ENCODE assay signal across 23 cellular contexts in the genomic region with DNA sequence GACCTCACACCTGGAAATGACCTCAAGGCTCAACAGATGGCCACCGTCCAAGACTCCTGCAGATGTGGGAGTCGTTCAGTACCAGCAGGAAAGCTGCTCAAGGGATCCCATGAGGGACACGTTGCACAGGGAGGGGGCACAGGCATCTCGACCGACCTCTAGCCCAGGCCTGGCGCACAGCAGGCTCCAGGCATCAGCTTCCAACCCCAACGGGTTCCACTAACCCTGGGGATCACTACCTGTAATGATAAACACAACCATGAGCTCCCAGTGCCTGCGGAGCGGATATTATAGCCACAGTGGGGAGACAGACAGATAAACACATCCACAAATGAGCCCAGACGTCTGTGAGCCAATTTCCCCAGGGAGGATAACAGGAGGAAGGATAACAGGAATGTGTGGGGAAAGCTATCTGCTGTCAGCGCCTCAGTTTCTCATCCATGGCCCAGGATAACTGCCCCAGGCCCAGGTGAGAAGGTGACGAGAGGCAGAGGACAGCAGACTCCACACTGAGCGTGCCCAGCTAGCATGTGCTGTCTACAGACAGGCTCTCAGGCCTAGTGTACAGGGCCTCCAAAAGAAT. TPM values are rescaled to one million over a fixed set of nuclear protein-coding genes. Genes with fewer than 3 reads are reported as not detected.
"Had no signal": no experiment of that assay in that cellular context is flagged by ENCODE, and none has a peak within 500 bp of the region (broad histone marks: within the 10 kb centered on the region; RNA-seq: fewer than 3 reads in every experiment).

No MANE protein-coding gene starts in this region.

- DNase-seq: activated CD4-positive, alpha-beta T cell treated with anti-CD3 and anti-CD28 coated beads for 4 hours; activated CD4-positive, alpha-beta T cell treated with anti-CD3 and anti-CD28 coated beads, Interleukin-2, amount 50 U/mL, for 48 hours; activated CD4-positive, CD25-positive, alpha-beta regulatory T cell; activated effector memory CD4-positive, alpha-beta T cell treated with anti-CD3 and anti-CD28 coated beads, Interleukin-2, amount 50 U/mL, for 16 hours; activated naive CD4-positive, alpha-beta T cell treated with anti-CD3 and anti-CD28 coated beads, Interleukin-2, amount 50 U/mL, for 16 hours; activated naive CD8-positive, alpha-beta T cell treated with anti-CD3 and anti-CD28 coated beads, Interleukin-2, amount 50 U/mL, for 24 hours; activated T-cell treated with anti-CD3 and anti-CD28 coated beads for 4 hours; body of pancreas; effector CD4-positive, alpha-beta T cell; kidney; right lobe of liver; stimulated activated CD4-positive, alpha-beta T cell treated with anti-CD3 and anti-CD28 coated beads, Interleukin-2, amount 100 ng/mL, for 24 hours; stomach; T1000; transverse colon had no signal

- H3K36me3 ChIP-seq: suprapubic skin, transverse colon had no signal

- H3K9me3 Mint-ChIP-seq: activated naive CD8-positive, alpha-beta T cell treated with anti-CD3 and anti-CD28 coated beads, Interleukin-2, amount 50 U/mL, for 24 hours; dendritic cell treated with granulocyte-macrophage colony-stimulating factor and Interleukin-4, amounts not matched to agents 40 ng/mL and 50 ng/mL, for 4 days; nephron; stimulated activated effector memory CD8-positive, alpha-beta T cell treated with anti-CD3 and anti-CD28 coated beads, Interleukin-12 subunit alpha, Interleukin-12 subunit beta, amount 100 ng/mL, for 72 hours; T-helper 1 cell treated with Interleukin-12 subunit alpha and Interleukin-12 subunit beta and Interleukin-4 antibody, amounts not matched to agents 30 μg/mL and 1 μg/mL, for 36 hours had no signal

- H3K4me3 ChIP-seq: body of pancreas, lung, right lobe of liver, skin epidermis, stomach, suprapubic skin, transverse colon had no signal

- H3K4me1 ChIP-seq: body of pancreas, stomach, suprapubic skin, transverse colon had no signal

- H3K27ac ChIP-seq: body of pancreas, right lobe of liver, skin epidermis, stomach, suprapubic skin, transverse colon had no signal

- H3K9me3 ChIP-seq: body of pancreas, right lobe of liver, suprapubic skin, transverse colon had no signal

- H3K4me1 Mint-ChIP-seq: nephron had no signal

- ATAC-seq: activated naive CD8-positive, alpha-beta T cell treated with anti-CD3 and anti-CD28 coated beads, Interleukin-2, amount 50 U/mL, for 24 hours; body of pancreas; right lobe of liver; stimulated activated effector memory CD8-positive, alpha-beta T cell treated with anti-CD3 and anti-CD28 coated beads, Interleukin-12 subunit alpha, Interleukin-12 subunit beta, amount 100 ng/mL, for 72 hours had no signal

- H3K27me3 ChIP-seq: body of pancreas, right lobe of liver, stomach, suprapubic skin, transverse colon had no signal

- H3K27ac Mint-ChIP-seq: activated naive CD8-positive, alpha-beta T cell treated with anti-CD3 and anti-CD28 coated beads, Interleukin-2, amount 50 U/mL, for 24 hours; dendritic cell treated with granulocyte-macrophage colony-stimulating factor and Interleukin-4, amounts not matched to agents 40 ng/mL and 50 ng/mL, for 4 days; nephron; stimulated activated effector memory CD8-positive, alpha-beta T cell treated with anti-CD3 and anti-CD28 coated beads, Interleukin-12 subunit alpha, Interleukin-12 subunit beta, amount 100 ng/mL, for 72 hours; T-helper 1 cell treated with Interleukin-12 subunit alpha and Interleukin-12 subunit beta and Interleukin-4 antibody, amounts not matched to agents 30 μg/mL and 1 μg/mL, for 36 hours had no signal

- H3K4me3 Mint-ChIP-seq: activated naive CD8-positive, alpha-beta T cell treated with anti-CD3 and anti-CD28 coated beads, Interleukin-2, amount 50 U/mL, for 24 hours; dendritic cell treated with granulocyte-macrophage colony-stimulating factor and Interleukin-4, amounts not matched to agents 40 ng/mL and 50 ng/mL, for 4 days; nephron; stimulated activated effector memory CD8-positive, alpha-beta T cell treated with anti-CD3 and anti-CD28 coated beads, Interleukin-12 subunit alpha, Interleukin-12 subunit beta, amount 100 ng/mL, for 72 hours; T-helper 1 cell treated with Interleukin-12 subunit alpha and Interleukin-12 subunit beta and Interleukin-4 antibody, amounts not matched to agents 30 μg/mL and 1 μg/mL, for 36 hours had no signal

- H3K27me3 Mint-ChIP-seq: activated naive CD8-positive, alpha-beta T cell treated with anti-CD3 and anti-CD28 coated beads, Interleukin-2, amount 50 U/mL, for 24 hours; dendritic cell treated with granulocyte-macrophage colony-stimulating factor and Interleukin-4, amounts not matched to agents 40 ng/mL and 50 ng/mL, for 4 days had no signal

RNA-seq across cellular contexts. Expression of a gene that starts 19.9 kb away (rescaled TPM):
- total RNA-seq: fibroblast of villous mesenchyme had no signal
